ENCODE assay signal across 1 cellular context in genomic region chr2:47086571-47086970, GRCh38.
TF ChIP-seq lines count a peak whose summit lies in the region.

No MANE protein-coding gene starts in this region.

TF ChIP-seq in H1, 55 proteins besides CTCF, POLR2A, EP300 and RAD21:
- TF ChIP-seq NANOG (IDR thresholded peaks at IDR 0.05; ENCODE audit: insufficient read depth, low read depth, low read length, poor library complexity, severe bottlenecking) = no peak
- TF ChIP-seq EZH2 (IDR thresholded peaks at IDR 0.05; ENCODE audit: low read depth, low read length, severe bottlenecking) = no peak
- TF ChIP-seq, protein P1, sequence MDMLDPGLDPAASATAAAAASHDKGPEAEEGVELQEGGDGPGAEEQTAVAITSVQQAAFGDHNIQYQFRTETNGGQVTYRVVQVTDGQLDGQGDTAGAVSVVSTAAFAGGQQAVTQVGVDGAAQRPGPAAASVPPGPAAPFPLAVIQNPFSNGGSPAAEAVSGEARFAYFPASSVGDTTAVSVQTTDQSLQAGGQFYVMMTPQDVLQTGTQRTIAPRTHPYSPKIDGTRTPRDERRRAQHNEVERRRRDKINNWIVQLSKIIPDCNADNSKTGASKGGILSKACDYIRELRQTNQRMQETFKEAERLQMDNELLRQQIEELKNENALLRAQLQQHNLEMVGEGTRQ (IDR thresholded peaks at IDR 0.05; ENCODE audit: low read length) = no peak
- TF ChIP-seq SUZ12 (IDR thresholded peaks at IDR 0.05; ENCODE audit: low read length) = no peak
- no peak for TF ChIP-seq CBX8 (IDR thresholded peaks at IDR 0.05; ENCODE audit: borderline replicate concordance, low read depth, low read length)
- TF ChIP-seq TEAD4 (IDR thresholded peaks at IDR 0.05; ENCODE audit: low read depth, low read length) = no peak
- no peak for TF ChIP-seq KDM1A (IDR thresholded peaks at IDR 0.05; ENCODE audit: borderline replicate concordance, low read length)
- TF ChIP-seq MAX (IDR thresholded peaks at IDR 0.05) = no peak
- no peak for TF ChIP-seq POLR2AphosphoS5 (IDR thresholded peaks at IDR 0.05; ENCODE audit: low read depth, low read length)
- TF ChIP-seq FOSL1 (IDR thresholded peaks at IDR 0.05; ENCODE audit: insufficient read depth, low read depth, low read length) = no peak
- no peak for TF ChIP-seq POU5F1 (IDR thresholded peaks at IDR 0.05; ENCODE audit: low read depth, low read length)
- TF ChIP-seq CBX5 (IDR thresholded peaks at IDR 0.05; ENCODE audit: low read depth, low read length) = no peak
- TF ChIP-seq CEBPB (IDR thresholded peaks at IDR 0.05; ENCODE audit: low read depth, low read length) = no peak
- TF ChIP-seq, protein P2, sequence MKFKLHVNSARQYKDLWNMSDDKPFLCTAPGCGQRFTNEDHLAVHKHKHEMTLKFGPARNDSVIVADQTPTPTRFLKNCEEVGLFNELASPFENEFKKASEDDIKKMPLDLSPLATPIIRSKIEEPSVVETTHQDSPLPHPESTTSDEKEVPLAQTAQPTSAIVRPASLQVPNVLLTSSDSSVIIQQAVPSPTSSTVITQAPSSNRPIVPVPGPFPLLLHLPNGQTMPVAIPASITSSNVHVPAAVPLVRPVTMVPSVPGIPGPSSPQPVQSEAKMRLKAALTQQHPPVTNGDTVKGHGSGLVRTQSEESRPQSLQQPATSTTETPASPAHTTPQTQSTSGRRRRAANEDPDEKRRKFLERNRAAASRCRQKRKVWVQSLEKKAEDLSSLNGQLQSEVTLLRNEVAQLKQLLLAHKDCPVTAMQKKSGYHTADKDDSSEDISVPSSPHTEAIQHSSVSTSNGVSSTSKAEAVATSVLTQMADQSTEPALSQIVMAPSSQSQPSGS (IDR thresholded peaks at IDR 0.05; ENCODE audit: low read length) = no peak
- no peak for TF ChIP-seq KDM4A (IDR thresholded peaks at IDR 0.05; ENCODE audit: low read depth, low read length, severe bottlenecking)
- TF ChIP-seq TAF1 (IDR thresholded peaks at IDR 0.05; ENCODE audit: low read depth, low read length) = no peak
- TF ChIP-seq EGR1 (IDR thresholded peaks at IDR 0.05; ENCODE audit: borderline replicate concordance, low read depth, low read length) = no peak
- no peak for TF ChIP-seq TCF12 (IDR thresholded peaks at IDR 0.05; ENCODE audit: low read depth, low read length)
